ENCODE assay signal across 8 cellular contexts in the genomic region with DNA sequence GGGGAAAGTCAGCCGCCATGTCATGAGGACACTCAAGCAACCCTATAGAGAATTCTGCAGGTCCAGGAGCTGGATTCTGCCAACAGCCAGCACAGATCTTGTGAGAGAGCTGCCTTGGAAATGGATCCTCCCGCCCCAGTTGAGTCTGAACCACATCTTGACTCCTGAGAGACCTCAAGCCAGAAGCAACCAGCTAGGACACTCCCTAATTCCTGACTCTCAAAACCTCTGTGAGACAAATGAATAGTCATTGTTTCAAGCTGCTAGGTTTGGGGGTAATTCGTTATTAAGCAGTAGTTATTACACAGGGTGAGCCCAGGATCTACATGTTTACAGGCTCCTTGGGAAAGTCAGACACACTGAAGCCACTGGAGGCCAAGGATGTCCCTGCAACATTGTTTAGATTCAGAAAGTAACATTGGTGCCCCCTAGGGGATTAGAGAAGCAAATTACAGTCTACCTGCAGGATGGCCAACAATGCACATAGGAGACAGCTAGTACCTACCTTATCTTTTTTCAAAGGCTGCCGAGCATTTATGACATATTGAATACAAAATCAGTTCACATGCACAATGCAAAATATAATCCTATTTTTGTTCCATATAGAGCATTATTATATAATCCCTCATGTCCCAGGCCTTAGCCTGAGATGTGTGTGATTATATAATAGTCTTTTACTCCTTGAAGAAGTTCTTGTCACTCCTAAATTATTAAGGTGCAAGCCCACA. TPM values are rescaled to one million over a fixed set of nuclear protein-coding genes. Genes with fewer than 3 reads are reported as not detected.
DNase-seq lines count a peak whose midpoint lies in the region; ATAC-seq, FAIRE-seq and TF ChIP-seq lines count a peak whose summit lies in the region.

No MANE protein-coding gene starts in this region.

- WGBS in pancreas, 2 donors, result 38 to 48% methylated on average over 4 of the region's 4 CpGs

- no peaks in the 10 kb centered on the region for H3K4me1 ChIP-seq in pancreas

- peak in 3 of 4 donors; percentile 69 to 82 (median 80) for ATAC-seq in pancreas
- ATAC-seq in HG02884 (IDR thresholded peaks at IDR 0.05; ENCODE audit: unreplicated experiment), result no peak

- no peak overlapping the region for H3K4me3 ChIP-seq in pancreas

- DNase-seq in GM19240 (ENCODE audit: insufficient read length, low spot score) (peak; percentile 61), NCI-H1694 (lab: John Stamatoyannopoulos, UW) (peak; percentile 70), frontal cortex (ENCODE audit: low spot score in 2 of 2) (peak; percentile 20 to 57), pancreas (no peak)
- DNase-seq in activated CD4-positive, alpha-beta T cell treated with anti-CD3 and anti-CD28 coated beads, Interleukin-2, amount 50 U/mL, for 1 hour, result no peak

- H3K9me3 ChIP-seq in pancreas, result no peaks in the 10 kb centered on the region

- H3K27ac ChIP-seq in C4-2B, result no peak overlapping the region
- no peak overlapping the region for H3K27ac ChIP-seq in pancreas

- no peaks in the 10 kb centered on the region for H3K36me3 ChIP-seq in pancreas

- peak; percentile 77 for TF ChIP-seq CTCF in C4-2B (conservative IDR thresholded peaks at IDR 0.05)
- TF ChIP-seq CTCF in pancreas (IDR thresholded peaks at IDR 0.05), result peak in 3 of 4 donors; percentile 18 to 39 (median 35)

- peaks cover 0 to 2% (median 0%) of the 10 kb centered on the region in 4 donors for H3K27me3 ChIP-seq in pancreas

- intact Hi-C loops in pancreas (cut with DNase I), result no loop called here

- FAIRE-seq in TTC549 (lab: Jason Lieb, UNC), result peak; percentile 55
- no peak for FAIRE-seq in frontal cortex (lab: Jason Lieb, UNC)
- FAIRE-seq in pancreas (lab: Jason Lieb, UNC), result no peak

RNA-seq across cellular contexts. Expression of a gene that starts 57.9 kb away (rescaled TPM):
- 5.3 TPM for total RNA-seq in frontal cortex
- 10 to 100 TPM in 5 of 6 donors, 1 to 10 TPM in 1; 8.8 to 16.9 (median 11.1) TPM for total RNA-seq in pancreas
- 1 to 10 TPM; 7.5 to 7.8 TPM for polyA plus RNA-seq in pancreas

Comparison
In these comparisons a context has a peak if more than half of its experiments do, and no peak if none do; other contexts are left out.
1. DNase-seq: peak in GM19240 (single experiment), NCI-H1694 (single experiment) and frontal cortex (2 of 2); none in pancreas (0 of 6) and activated CD4-positive, alpha-beta T cell treated with anti-CD3 and anti-CD28 coated beads, Interleukin-2, amount 50 U/mL, for 1 hour (single experiment).